In genomic region chr1:209993061-209993830, GRCh38 we compare ENCODE assay signal across 20 cellular contexts. TPM values are rescaled to one million over a fixed set of nuclear protein-coding genes. Genes with fewer than 3 reads are reported as not detected.
"Had no signal": no experiment of that assay in that cellular context is flagged by ENCODE, and none has a peak within 500 bp of the region (broad histone marks: within the 10 kb centered on the region; RNA-seq: fewer than 3 reads in every experiment).

No MANE protein-coding gene starts in this region.

- H3K27me3 Mint-ChIP-seq: brain had no signal

- H3K9me3 Mint-ChIP-seq: activated CD4-positive, alpha-beta T cell treated with anti-CD3 and anti-CD28 coated beads, Interleukin-2, amount 10 ng/mL, durations not matched to agents 24 days and 14 days; activated CD8-positive, alpha-beta T cell treated with anti-CD3 and anti-CD28 coated beads for 36 hours; activated naive CD4-positive, alpha-beta T cell treated with anti-CD3 and anti-CD28 coated beads for 36 hours; activated naive CD8-positive, alpha-beta T cell treated with anti-CD3 and anti-CD28 coated beads, Interleukin-2, amount 50 U/mL, for 24 hours; activated T-cell treated with anti-CD3 and anti-CD28 coated beads, Interleukin-2, amount 50 U/mL, for 4 hours; endodermal cell; naive B cell; stimulated activated naive B cell treated with anti-CD40 and anti-IgM and Interleukin-4, amounts not matched to agents 10 μg/mL and 1 μg/mL and 100 μg/mL, for 72 hours; T-helper 2 cell treated with Interferon-gamma antibody and Interleukin-4, amounts not matched to agents 5 μg/mL and 100 μg/mL, for 36 hours had no signal

- H3K36me3 ChIP-seq: heart right ventricle, ovary, thoracic aorta had no signal

- H3K4me3 ChIP-seq: dorsolateral prefrontal cortex, heart right ventricle, ovary, thoracic aorta had no signal

- H3K27ac Mint-ChIP-seq: activated CD4-positive, alpha-beta T cell treated with anti-CD3 and anti-CD28 coated beads, Interleukin-2, amount 10 ng/mL, durations not matched to agents 24 days and 14 days; activated CD8-positive, alpha-beta T cell treated with anti-CD3 and anti-CD28 coated beads for 36 hours; activated naive CD4-positive, alpha-beta T cell treated with anti-CD3 and anti-CD28 coated beads for 36 hours; activated naive CD8-positive, alpha-beta T cell treated with anti-CD3 and anti-CD28 coated beads, Interleukin-2, amount 50 U/mL, for 24 hours; brain; endodermal cell; naive B cell; stimulated activated naive B cell treated with anti-CD40 and anti-IgM and Interleukin-4, amounts not matched to agents 10 μg/mL and 1 μg/mL and 100 μg/mL, for 72 hours; T-helper 2 cell treated with Interferon-gamma antibody and Interleukin-4, amounts not matched to agents 5 μg/mL and 100 μg/mL, for 36 hours had no signal

- H3K4me1 ChIP-seq: heart right ventricle had no signal

- H3K36me3 Mint-ChIP-seq: naive B cell; stimulated activated naive B cell treated with anti-CD40 and anti-IgM and Interleukin-4, amounts not matched to agents 10 μg/mL and 1 μg/mL and 100 μg/mL, for 72 hours had no signal

- H3K9me3 ChIP-seq: heart right ventricle, ovary, thoracic aorta had no signal

- FAIRE-seq: frontal cortex, TTC549 had no signal

- ATAC-seq: activated CD8-positive, alpha-beta T cell treated with anti-CD3 and anti-CD28 coated beads for 36 hours; activated naive CD8-positive, alpha-beta T cell treated with anti-CD3 and anti-CD28 coated beads, Interleukin-2, amount 50 U/mL, for 24 hours; activated T-cell treated with anti-CD3 and anti-CD28 coated beads, Interleukin-2, amount 50 U/mL, for 4 hours; heart right ventricle; left ventricle myocardium superior; sciatic nerve; stimulated activated naive B cell treated with anti-CD40 and anti-IgM and Interleukin-4, amounts not matched to agents 10 μg/mL and 1 μg/mL and 100 μg/mL, for 72 hours had no signal

- H3K27me3 ChIP-seq: dorsolateral prefrontal cortex, ovary had no signal

- H3K27ac ChIP-seq: heart right ventricle, ovary, thoracic aorta had no signal

- H3K4me3 Mint-ChIP-seq: activated CD4-positive, alpha-beta T cell treated with anti-CD3 and anti-CD28 coated beads, Interleukin-2, amount 10 ng/mL, durations not matched to agents 24 days and 14 days; activated CD8-positive, alpha-beta T cell treated with anti-CD3 and anti-CD28 coated beads for 36 hours; activated naive CD4-positive, alpha-beta T cell treated with anti-CD3 and anti-CD28 coated beads for 36 hours; activated naive CD8-positive, alpha-beta T cell treated with anti-CD3 and anti-CD28 coated beads, Interleukin-2, amount 50 U/mL, for 24 hours; activated T-cell treated with anti-CD3 and anti-CD28 coated beads, Interleukin-2, amount 50 U/mL, for 4 hours; brain; endodermal cell; naive B cell; stimulated activated naive B cell treated with anti-CD40 and anti-IgM and Interleukin-4, amounts not matched to agents 10 μg/mL and 1 μg/mL and 100 μg/mL, for 72 hours; T-helper 2 cell treated with Interferon-gamma antibody and Interleukin-4, amounts not matched to agents 5 μg/mL and 100 μg/mL, for 36 hours had no signal

- DNase-seq: activated CD4-positive, alpha-beta T cell treated with anti-CD3 and anti-CD28 coated beads, Interleukin-2, amount 10 ng/mL, durations not matched to agents 24 days and 14 days; activated CD8-positive, alpha-beta T cell treated with anti-CD3 and anti-CD28 coated beads for 36 hours; activated naive CD4-positive, alpha-beta T cell treated with anti-CD3 and anti-CD28 coated beads for 36 hours; activated naive CD8-positive, alpha-beta T cell treated with anti-CD3 and anti-CD28 coated beads, Interleukin-2, amount 50 U/mL, for 24 hours; activated T-cell treated with anti-CD3 and anti-CD28 coated beads, Interleukin-2, amount 50 U/mL, for 4 hours; endodermal cell; heart right ventricle; kidney glomerular epithelial cell; left ventricle myocardium superior; naive B cell; ovary; stimulated activated CD4-positive, alpha-beta T cell treated with anti-CD3 and anti-CD28 coated beads, Interleukin-4, amount 100 ng/mL, for 24 hours; stimulated activated naive B cell treated with anti-CD40 and anti-IgM and Interleukin-4, amounts not matched to agents 10 μg/mL and 1 μg/mL and 100 μg/mL, for 72 hours had no signal

- H3K4me1 Mint-ChIP-seq: activated CD4-positive, alpha-beta T cell treated with anti-CD3 and anti-CD28 coated beads, Interleukin-2, amount 10 ng/mL, durations not matched to agents 24 days and 14 days; activated naive CD8-positive, alpha-beta T cell treated with anti-CD3 and anti-CD28 coated beads, Interleukin-2, amount 50 U/mL, for 24 hours; endodermal cell; naive B cell; stimulated activated naive B cell treated with anti-CD40 and anti-IgM and Interleukin-4, amounts not matched to agents 10 μg/mL and 1 μg/mL and 100 μg/mL, for 72 hours had no signal

RNA-seq across cellular contexts. Expression of gene SYT14, which starts 55.2 kb away (rescaled TPM):
- total RNA-seq: activated CD4-positive, alpha-beta T cell treated with anti-CD3 and anti-CD28 coated beads, Interleukin-2, amount 10 ng/mL, durations not matched to agents 24 days and 14 days; activated CD8-positive, alpha-beta T cell treated with anti-CD3 and anti-CD28 coated beads for 36 hours; activated naive CD4-positive, alpha-beta T cell treated with anti-CD3 and anti-CD28 coated beads for 36 hours; activated T-cell treated with anti-CD3 and anti-CD28 coated beads, Interleukin-2, amount 50 U/mL, for 4 hours; left ventricle myocardium superior; thoracic aorta had no signal
- polyA plus RNA-seq: heart right ventricle had no signal
